Comparison of ENCODE assay signal across 16 cellular contexts in genomic region chr6:133752129-133752528, GRCh38.
"Had no signal": no experiment of that assay in that cellular context is flagged by ENCODE, and none has a peak within 500 bp of the region (broad histone marks: within the 10 kb centered on the region; RNA-seq: fewer than 3 reads in every experiment).

No MANE protein-coding gene starts in this region.

- ATAC-seq: activated CD4-positive, alpha-beta T cell treated with anti-CD3 and anti-CD28 coated beads for 36 hours; activated CD8-positive, alpha-beta memory T cell treated with anti-CD3 and anti-CD28 coated beads, Interleukin-2, amount 10 ng/mL, durations not matched to agents 7 days and 5 days had no signal

- H3K27ac ChIP-seq: SJCRH30 had no signal

- H3K4me1 ChIP-seq: SJCRH30, transverse colon had no signal

- H3K9me3 Mint-ChIP-seq: activated CD4-positive, alpha-beta memory T cell treated with anti-CD3 and anti-CD28 coated beads for 36 hours; activated T-cell treated with anti-CD3 and anti-CD28 coated beads, Interleukin-2, amount 50 U/mL, for 24 hours; mesothelial cell of epicardium had no signal

- H3K4me3 ChIP-seq: SJCRH30, transverse colon had no signal

- H3K4me3 Mint-ChIP-seq: activated CD4-positive, alpha-beta memory T cell treated with anti-CD3 and anti-CD28 coated beads for 36 hours; activated CD4-positive, alpha-beta T cell treated with anti-CD3 and anti-CD28 coated beads for 36 hours; activated CD8-positive, alpha-beta memory T cell treated with anti-CD3 and anti-CD28 coated beads, Interleukin-2, amount 10 ng/mL, durations not matched to agents 7 days and 5 days; activated naive CD8-positive, alpha-beta T cell; activated T-cell treated with anti-CD3 and anti-CD28 coated beads, Interleukin-2, amount 50 U/mL, for 24 hours; mesothelial cell of epicardium had no signal

- DNase-seq: activated CD4-positive, alpha-beta memory T cell treated with anti-CD3 and anti-CD28 coated beads for 36 hours; activated CD4-positive, alpha-beta T cell treated with anti-CD3 and anti-CD28 coated beads for 36 hours; activated CD8-positive, alpha-beta memory T cell treated with anti-CD3 and anti-CD28 coated beads, Interleukin-2, amount 10 ng/mL, durations not matched to agents 7 days and 5 days; activated effector memory CD4-positive, alpha-beta T cell treated with anti-CD3 and anti-CD28 coated beads, Interleukin-2, amount 50 U/mL, for 16 hours; activated T-cell treated with anti-CD3 and anti-CD28 coated beads, Interleukin-2, amount 50 U/mL, for 24 hours; anterior cingulate cortex; erythroblast; SJCRH30; stimulated activated CD4-positive, alpha-beta T cell treated with anti-CD3 and anti-CD28 coated beads, Interleukin-15, amount 100 ng/mL, for 24 hours; stimulated activated CD4-positive, alpha-beta T cell treated with anti-CD3 and anti-CD28 coated beads, Interleukin-4, amount 100 ng/mL, for 1 hour; stimulated activated naive CD4-positive, alpha-beta T cell; substantia nigra; T-helper 2 cell; transverse colon had no signal

- H3K36me3 ChIP-seq: SJCRH30, transverse colon had no signal

- H3K27me3 ChIP-seq: SJCRH30, transverse colon had no signal

- H3K9me3 ChIP-seq: SJCRH30, transverse colon had no signal

- H3K27me3 Mint-ChIP-seq: activated CD8-positive, alpha-beta memory T cell treated with anti-CD3 and anti-CD28 coated beads, Interleukin-2, amount 10 ng/mL, durations not matched to agents 7 days and 5 days; activated naive CD8-positive, alpha-beta T cell had no signal

- H3K36me3 Mint-ChIP-seq: activated CD4-positive, alpha-beta memory T cell treated with anti-CD3 and anti-CD28 coated beads for 36 hours; activated CD8-positive, alpha-beta memory T cell treated with anti-CD3 and anti-CD28 coated beads, Interleukin-2, amount 10 ng/mL, durations not matched to agents 7 days and 5 days; activated naive CD8-positive, alpha-beta T cell; mesothelial cell of epicardium had no signal

- H3K4me1 Mint-ChIP-seq: activated CD4-positive, alpha-beta T cell treated with anti-CD3 and anti-CD28 coated beads for 36 hours; activated CD8-positive, alpha-beta memory T cell treated with anti-CD3 and anti-CD28 coated beads, Interleukin-2, amount 10 ng/mL, durations not matched to agents 7 days and 5 days had no signal

- H3K27ac Mint-ChIP-seq: activated CD4-positive, alpha-beta memory T cell treated with anti-CD3 and anti-CD28 coated beads for 36 hours; activated CD4-positive, alpha-beta T cell treated with anti-CD3 and anti-CD28 coated beads for 36 hours; activated CD8-positive, alpha-beta memory T cell treated with anti-CD3 and anti-CD28 coated beads, Interleukin-2, amount 10 ng/mL, durations not matched to agents 7 days and 5 days; activated naive CD8-positive, alpha-beta T cell; activated T-cell treated with anti-CD3 and anti-CD28 coated beads, Interleukin-2, amount 50 U/mL, for 24 hours; mesothelial cell of epicardium had no signal
